In genomic region chr5:75361310-75361709, GRCh38 we compare ENCODE assay signal across 16 cellular contexts.
"Had no signal": no experiment of that assay in that cellular context is flagged by ENCODE, and none has a peak within 500 bp of the region (broad histone marks: within the 10 kb centered on the region; RNA-seq: fewer than 3 reads in every experiment).

No MANE protein-coding gene starts in this region.

- H3K27me3 Mint-ChIP-seq: activated CD4-positive, alpha-beta T cell treated with anti-CD3 and anti-CD28 coated beads, Interleukin-2, amount 10 ng/mL, durations not matched to agents 7 days and 5 days; activated naive CD4-positive, alpha-beta T cell treated with anti-CD3 and anti-CD28 coated beads, Interleukin-2, amount 50 U/mL, for 24 hours; naive thymus-derived CD4-positive, alpha-beta T cell; T-helper 17 cell had no signal

- H3K27me3 ChIP-seq: esophagus squamous epithelium, heart left ventricle, sigmoid colon had no signal

- H3K9me3 Mint-ChIP-seq: activated CD4-positive, alpha-beta T cell treated with anti-CD3 and anti-CD28 coated beads, Interleukin-2, amount 10 ng/mL, durations not matched to agents 7 days and 5 days; activated naive CD4-positive, alpha-beta T cell treated with anti-CD3 and anti-CD28 coated beads, Interleukin-2, amount 50 U/mL, for 24 hours; naive thymus-derived CD4-positive, alpha-beta T cell had no signal

- H3K4me3 Mint-ChIP-seq: activated CD4-positive, alpha-beta T cell treated with anti-CD3 and anti-CD28 coated beads, Interleukin-2, amount 10 ng/mL, durations not matched to agents 7 days and 5 days; activated naive CD4-positive, alpha-beta T cell treated with anti-CD3 and anti-CD28 coated beads, Interleukin-2, amount 50 U/mL, for 24 hours; naive thymus-derived CD4-positive, alpha-beta T cell; T-helper 17 cell had no signal

- ATAC-seq: heart left ventricle; lower lobe of right lung; naive thymus-derived CD4-positive, alpha-beta T cell; psoas muscle; T-helper 17 cell had no signal

- H3K27ac ChIP-seq: esophagus squamous epithelium, heart left ventricle, lower lobe of right lung, psoas muscle, sigmoid colon had no signal

- H3K4me1 ChIP-seq: lower lobe of right lung, psoas muscle had no signal

- H3K27ac Mint-ChIP-seq: activated CD4-positive, alpha-beta T cell treated with anti-CD3 and anti-CD28 coated beads, Interleukin-2, amount 10 ng/mL, durations not matched to agents 7 days and 5 days; activated naive CD4-positive, alpha-beta T cell treated with anti-CD3 and anti-CD28 coated beads, Interleukin-2, amount 50 U/mL, for 24 hours; T-helper 17 cell had no signal

- DNase-seq: activated CD4-positive, alpha-beta T cell treated with anti-CD3 and anti-CD28 coated beads, Interleukin-2, amount 10 ng/mL, durations not matched to agents 7 days and 5 days; activated CD4-positive, CD25-positive, alpha-beta regulatory T cell; activated effector memory CD4-positive, alpha-beta T cell treated with Interleukin-2 at 50 U/mL for 16 hours; cerebellar nuclear complex; dermis blood vessel endothelial cell; esophagus squamous epithelium; foreskin fibroblast; heart left ventricle; lower lobe of right lung; naive thymus-derived CD4-positive, alpha-beta T cell; psoas muscle; sigmoid colon; stimulated activated CD4-positive, alpha-beta T cell treated with anti-CD3 and anti-CD28 coated beads, Interleukin-12 subunit alpha, Interleukin-12 subunit beta, amount 100 ng/mL, for 4 hours; stimulated activated naive CD4-positive, alpha-beta T cell treated with Interleukin-2 at 50 U/mL for 16 hours; T-helper 17 cell had no signal

- H3K9me3 ChIP-seq: esophagus squamous epithelium, heart left ventricle, lower lobe of right lung, psoas muscle, sigmoid colon had no signal

- H3K4me1 Mint-ChIP-seq: activated CD4-positive, alpha-beta T cell treated with anti-CD3 and anti-CD28 coated beads, Interleukin-2, amount 10 ng/mL, durations not matched to agents 7 days and 5 days had no signal

- H3K4me3 ChIP-seq: esophagus squamous epithelium, heart left ventricle, lower lobe of right lung, psoas muscle, sigmoid colon had no signal
